ENCODE assay signal across 8 cellular contexts in the genomic region with DNA sequence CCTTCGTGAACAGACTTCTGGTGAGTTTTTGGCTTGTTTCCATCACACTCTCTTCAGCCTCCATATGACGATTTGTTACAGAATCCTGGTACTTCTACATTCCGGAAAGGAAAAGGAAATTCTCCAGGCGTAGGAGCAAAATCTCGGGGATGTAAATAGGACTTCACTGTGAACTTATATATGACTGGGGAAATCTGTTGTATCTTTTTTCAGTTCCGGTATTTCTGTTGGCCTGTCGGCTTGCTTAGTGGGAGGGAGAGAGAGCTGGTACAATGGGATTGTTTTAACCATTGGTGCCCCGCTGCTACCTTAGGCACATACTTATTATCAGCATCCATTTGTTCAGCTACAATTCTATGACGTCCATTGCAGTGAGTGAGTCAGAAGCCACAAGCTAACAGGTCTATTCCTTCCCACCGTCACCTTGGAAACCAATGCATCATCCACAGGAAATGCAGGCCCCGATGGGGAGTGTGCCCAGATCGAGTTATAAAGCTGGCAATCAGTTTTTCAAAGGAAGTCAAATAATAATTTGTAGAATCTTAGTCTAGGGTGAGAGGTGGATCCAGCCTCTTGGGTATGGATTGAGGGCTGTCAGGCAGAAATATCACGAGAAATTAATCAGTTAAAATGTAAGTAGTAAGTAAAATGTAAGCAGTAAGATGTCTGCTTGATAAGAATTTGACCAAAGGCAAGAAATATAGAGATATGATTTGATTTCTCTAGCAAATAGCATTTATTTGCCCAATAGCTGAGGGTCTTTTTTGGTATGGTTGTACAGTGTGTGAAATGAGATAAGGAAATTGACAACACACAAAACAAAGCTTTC.
DNase-seq lines count a peak whose midpoint lies in the region; ATAC-seq and TF ChIP-seq lines count a peak whose summit lies in the region.

No MANE protein-coding gene starts in this region.

- CTCF ChIA-PET in mammary epithelial cell (lab: Charles Lee; ENCODE audit: low non-redundant PET): no interaction called here

- H3K4ac ChIP-seq in mesendoderm (ENCODE audit: low read depth, low read length): no peak overlapping the region

- H3K18ac ChIP-seq in mesendoderm (ENCODE audit: low read length): no peak overlapping the region

- intact Hi-C loops in mammary epithelial cell (cut with micrococcal nuclease) (loop anchor here (2.0 to 5.0 kb wide), 2 partner anchors 129 to 168 kb away; no protein-coding TSS in a partner anchor), lower leg skin (cut with DNase I; ENCODE audit: low total_unique reads) (no loop called here)

- no peaks in the 10 kb centered on the region for H3K36me3 ChIP-seq in mammary epithelial cell (ENCODE audit: insufficient read depth, low read length)
- no peaks in the 10 kb centered on the region for H3K36me3 ChIP-seq in mesendoderm (ENCODE audit: control insufficient read depth, insufficient read depth, low read length)

- WGBS in mammary epithelial cell (ENCODE audit: low coverage, missing lambda C conversion rate): 52% methylated on average over 12 of the region's 13 CpGs
- WGBS in mesendoderm (ENCODE audit: extremely low coverage, insufficient coverage, low lambda C conversion rate): no CpG with 5 or more reads among the region's 13 CpGs
- 54 to 57% methylated on average over 13 of the region's 13 CpGs for WGBS in lower leg skin, 2 donors

- TF ChIP-seq CTCF in mammary epithelial cell (conservative IDR thresholded peaks at IDR 0.05 in 1 of 2, IDR thresholded peaks at IDR 0.05 in 1 of 2; ENCODE audit: extremely low read depth in 1 of 2, insufficient read depth in 1 of 2, low read depth in 1 of 2, low read length in 2 of 2) (no peak), lower leg skin (IDR thresholded peaks at IDR 0.05) (no peak)

- H4K20me1 ChIP-seq in mammary epithelial cell (ENCODE audit: insufficient read depth, low read length): no peaks in the 10 kb centered on the region

- no peak overlapping the region for H3K4me3 ChIP-seq in mammary epithelial cell (replicated peaks in 1 of 3; ENCODE audit: insufficient read depth in 1 of 3, low read depth in 2 of 3, low read length in 3 of 3)
- H3K4me3 ChIP-seq in mesendoderm (ENCODE audit: low read length): no peak overlapping the region
- H3K4me3 ChIP-seq in lower leg skin (ENCODE audit: low read depth, poor library complexity, severe bottlenecking): no peak overlapping the region

- no peaks in the 10 kb centered on the region for H3K79me1 ChIP-seq in mesendoderm (ENCODE audit: low read length)

- no peak overlapping the region for H2BK15ac ChIP-seq in mesendoderm (replicated peaks; ENCODE audit: low read depth)

- H3K27me3 ChIP-seq in mammary epithelial cell (ENCODE audit: insufficient read depth, low read length) (no peaks in the 10 kb centered on the region), mesendoderm (ENCODE audit: insufficient read depth, low read length, poor library complexity) (no peaks in the 10 kb centered on the region)

- H3K9me3 ChIP-seq in mammary epithelial cell (replicated peaks; ENCODE audit: insufficient read depth, low read length): no peaks in the 10 kb centered on the region

- H2AFZ ChIP-seq in mammary epithelial cell (ENCODE audit: low read depth, low read length): peak overlapping the region; percentile 18

- H2BK5ac ChIP-seq in mesendoderm (ENCODE audit: low read length): no peak overlapping the region

- peak overlapping the region; percentile 93 for H3K27ac ChIP-seq in mammary epithelial cell (ENCODE audit: insufficient read depth, low read depth, low read length)
- no peak overlapping the region for H3K27ac ChIP-seq in mesendoderm (ENCODE audit: low read depth, low read length)

- no peak overlapping the region for H4K8ac ChIP-seq in mesendoderm (ENCODE audit: low read depth, low read length)

- H3K56ac ChIP-seq in mesendoderm (ENCODE audit: low read length): no peak overlapping the region

- dilution Hi-C loops in mammary epithelial cell (cut with HindIII; ENCODE audit: low sequenced_read_pairs): no loop called here

- no peak overlapping the region for H2AK5ac ChIP-seq in mesendoderm (ENCODE audit: low read length)

- H4K5ac ChIP-seq in mesendoderm (ENCODE audit: low read length): no peak overlapping the region

- in situ Hi-C loops in mammary epithelial cell (cut with MboI; ENCODE audit: low sequenced_read_pairs in 2 of 2): no loop called here

- no peak for ATAC-seq in GM18502 (IDR thresholded peaks at IDR 0.05; ENCODE audit: poor library complexity, unreplicated experiment)

- no peak overlapping the region for H2BK120ac ChIP-seq in mesendoderm (ENCODE audit: low read depth, low read length)

- peak overlapping the region; percentile 46 for H3K4me2 ChIP-seq in mammary epithelial cell (ENCODE audit: insufficient read depth, low read depth, low read length)
- no peak overlapping the region for H3K4me2 ChIP-seq in mesendoderm (ENCODE audit: low read length)

- DNase-seq in DMS153 (lab: John Stamatoyannopoulos, UW) (peak; percentile 5), DMS153 treated with DMSO at 0.1 percent for 48 hours (lab: John Stamatoyannopoulos, UW; ENCODE audit: unreplicated experiment) (no peak), mammary epithelial cell (peak; percentile 96), mesendoderm (peak; percentile 86), lower leg skin (ENCODE audit: low spot score in 2 of 2) (no peak)
- peak; percentile 16 to 41 (median 36) for DNase-seq in activated CD4-positive, CD25-positive, alpha-beta regulatory T cell (lab: John Stamatoyannopoulos, UW)
- peak; percentile 79 for DNase-seq in stimulated activated CD8-positive, alpha-beta memory T cell treated with anti-CD3 and anti-CD28 coated beads, Interleukin-4, amount 100 ng/mL, for 48 hours

- H3K9ac ChIP-seq in mammary epithelial cell (ENCODE audit: insufficient read depth, low read length) (peak overlapping the region; percentile 45), mesendoderm (ENCODE audit: low read length) (no peak overlapping the region)

- H3K79me2 ChIP-seq in mammary epithelial cell (ENCODE audit: insufficient read depth, low read length) (no peaks in the 10 kb centered on the region), mesendoderm (ENCODE audit: control insufficient read depth, insufficient read depth, low read length) (no peaks in the 10 kb centered on the region)

- no peak for TF ChIP-seq POLR2A in lower leg skin (IDR thresholded peaks at IDR 0.05)

- TSS peak; percentile 95 for BruUV-seq in mammary epithelial cell (replicated peaks; lab: Mats Ljungman, UMichigan)

- H3K4me1 ChIP-seq in mammary epithelial cell (ENCODE audit: insufficient read depth, low read length) (peaks cover 21% of the 10 kb centered on the region), mesendoderm (ENCODE audit: control insufficient read depth, low read depth, low read length) (no peaks in the 10 kb centered on the region)

- no peak overlapping the region for H3K23ac ChIP-seq in mesendoderm (ENCODE audit: low read length)

Comparison
In these comparisons a context has a peak if more than half of its experiments do, and no peak if none do; other contexts are left out.
1. DNase-seq: peak in DMS153 (single experiment), activated CD4-positive, CD25-positive, alpha-beta regulatory T cell (4 of 4), mammary epithelial cell (single experiment), mesendoderm (single experiment) and stimulated activated CD8-positive, alpha-beta memory T cell treated with anti-CD3 and anti-CD28 coated beads, Interleukin-4, amount 100 ng/mL, for 48 hours (single experiment); none in DMS153 treated with DMSO at 0.1 percent for 48 hours (single experiment) and lower leg skin (0 of 2).